In the genomic region with DNA sequence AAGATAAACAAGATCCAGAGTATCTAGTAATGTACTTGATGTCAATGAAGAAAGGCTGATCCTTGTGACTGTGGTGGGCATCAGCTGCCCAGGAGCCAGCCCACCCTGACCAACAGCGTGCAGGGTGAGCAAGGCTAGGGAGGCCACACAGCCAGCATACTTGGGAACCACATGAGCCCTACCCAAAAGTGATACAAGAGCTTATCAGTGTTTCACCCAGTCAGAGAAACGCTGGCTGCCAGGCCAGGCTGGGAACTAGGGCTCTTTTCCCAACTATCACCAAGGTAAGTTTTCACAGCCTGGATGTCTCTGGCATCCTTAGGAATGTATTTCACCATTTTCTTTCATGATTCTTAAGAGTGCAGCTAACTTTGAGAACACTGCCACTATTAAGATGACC, we compare ENCODE assay signal across 23 cellular contexts. TPM values are rescaled to one million over a fixed set of nuclear protein-coding genes. Genes with fewer than 3 reads are reported as not detected.
DNase-seq lines count a peak whose midpoint lies in the region; ATAC-seq and TF ChIP-seq lines count a peak whose summit lies in the region.
"Had no signal": no experiment of that assay in that cellular context is flagged by ENCODE, and none has a peak within 500 bp of the region (broad histone marks: within the 10 kb centered on the region; RNA-seq: fewer than 3 reads in every experiment).

No MANE protein-coding gene starts in this region.

- H4K8ac ChIP-seq in trophoblast cell (ENCODE audit: low read depth, low read length), result no peak overlapping the region
- no peak overlapping the region for H4K8ac ChIP-seq in H9 (replicated peaks; ENCODE audit: insufficient read length, low read depth, low read length)

- no peaks in the 10 kb centered on the region for H3K27me3 ChIP-seq in right cardiac atrium (ENCODE audit: control insufficient read depth, insufficient read depth)
- H3K27me3 ChIP-seq in trophoblast cell (ENCODE audit: insufficient read depth, low read length), result no peaks in the 10 kb centered on the region
- H3K27me3 ChIP-seq in H9 (ENCODE audit: insufficient read depth, low read length), result no peaks in the 10 kb centered on the region
- H3K27me3 ChIP-seq in hepatocyte, result no peaks in the 10 kb centered on the region
- H3K27me3 ChIP-seq: BLaER1 had no signal

- H3K4me3 ChIP-seq in right cardiac atrium (ENCODE audit: low read length) (no peak overlapping the region), trophoblast cell (ENCODE audit: low read depth, low read length) (no peak overlapping the region), hepatocyte (no peak overlapping the region)
- H3K4me3 ChIP-seq: BLaER1, GM12878, GM23248 had no signal

- no peak for DNase-seq in activated CD4-positive, alpha-beta T cell treated with anti-CD3 and anti-CD28 coated beads, Interleukin-2, amount 10 ng/mL, durations not matched to agents 7 days and 5 days
- no peak for DNase-seq in activated CD4-positive, alpha-beta T cell treated with anti-CD3 and anti-CD28 coated beads for 48 hours
- no peak for DNase-seq in left ventricle myocardium superior
- no peak for DNase-seq in right cardiac atrium
- no peak for DNase-seq in trophoblast cell
- no peak for DNase-seq in H9
- no peak for DNase-seq in effector memory CD8-positive, alpha-beta T cell
- no peak for DNase-seq in hepatocyte (ENCODE audit: low spot score)
- DNase-seq: Caco-2; CD4-positive, CD25-positive, alpha-beta regulatory T cell; CD8-positive, alpha-beta T cell; DMS153; DMS79; EL; GDM1; GM23248; H7 had no signal

- 76% methylated on average over 2 of the region's 2 CpGs for WGBS in right cardiac atrium
- WGBS in trophoblast cell (ENCODE audit: extremely low coverage, insufficient coverage, insufficient read length), result no CpG with 5 or more reads among the region's 2 CpGs
- no CpG with 5 or more reads among the region's 2 CpGs for WGBS in H9 (ENCODE audit: extremely low coverage, insufficient read length, low lambda C conversion rate)
- WGBS in hepatocyte (ENCODE audit: low lambda C conversion rate, missing lambda C conversion rate), result 76% methylated on average over 2 of the region's 2 CpGs

- no peak overlapping the region for H3T11ph ChIP-seq in H9 (ENCODE audit: low read length)

- H3K23ac ChIP-seq in trophoblast cell (ENCODE audit: low read length) (no peak overlapping the region), H9 (ENCODE audit: insufficient read length, low read depth, low read length) (no peak overlapping the region)

- no peak overlapping the region for H3K4me3 Mint-ChIP-seq in activated CD4-positive, alpha-beta T cell treated with anti-CD3 and anti-CD28 coated beads, Interleukin-2, amount 10 ng/mL, durations not matched to agents 7 days and 5 days
- no peak overlapping the region for H3K4me3 Mint-ChIP-seq in H9
- no peak overlapping the region for H3K4me3 Mint-ChIP-seq in effector memory CD8-positive, alpha-beta T cell
- H3K4me3 Mint-ChIP-seq: B cell; CD4-positive, CD25-positive, alpha-beta regulatory T cell; CD8-positive, alpha-beta T cell had no signal

- H3K9me2 ChIP-seq in hepatocyte (replicated peaks; ENCODE audit: insufficient read depth), result no peaks in the 10 kb centered on the region

- H3K9me3 Mint-ChIP-seq in activated CD4-positive, alpha-beta T cell treated with anti-CD3 and anti-CD28 coated beads, Interleukin-2, amount 10 ng/mL, durations not matched to agents 7 days and 5 days, result no peaks in the 10 kb centered on the region
- no peaks in the 10 kb centered on the region for H3K9me3 Mint-ChIP-seq in H9
- H3K9me3 Mint-ChIP-seq in effector memory CD8-positive, alpha-beta T cell, result no peaks in the 10 kb centered on the region
- H3K9me3 Mint-ChIP-seq: CD4-positive, CD25-positive, alpha-beta regulatory T cell; CD8-positive, alpha-beta T cell had no signal

- no peak overlapping the region for H2BK12ac ChIP-seq in trophoblast cell (ENCODE audit: low read length)
- no peak overlapping the region for H2BK12ac ChIP-seq in H9 (ENCODE audit: insufficient read length, low read depth, low read length)

- no peak overlapping the region for H3K4ac ChIP-seq in trophoblast cell (ENCODE audit: low read depth, low read length)
- H3K4ac ChIP-seq in H9 (ENCODE audit: low read depth, low read length), result no peak overlapping the region

- H3K27ac Mint-ChIP-seq in activated CD4-positive, alpha-beta T cell treated with anti-CD3 and anti-CD28 coated beads, Interleukin-2, amount 10 ng/mL, durations not matched to agents 7 days and 5 days, result peak overlapping the region; percentile 11
- H3K27ac Mint-ChIP-seq in H9, result 0 out of 7 replicates have a peak overlapping the region, but pooled peaks of 1 of the 3 experiments have one; percentile 42
- peak overlapping the region in 1 of 2 donors; percentile 65 for H3K27ac Mint-ChIP-seq in effector memory CD8-positive, alpha-beta T cell
- H3K27ac Mint-ChIP-seq: B cell; CD8-positive, alpha-beta T cell had no signal

- no peak overlapping the region for H2BK20ac ChIP-seq in H9 (ENCODE audit: low read depth, low read length, poor library complexity, severe bottlenecking)

- H3K4me1 Mint-ChIP-seq in activated CD4-positive, alpha-beta T cell treated with anti-CD3 and anti-CD28 coated beads, Interleukin-2, amount 10 ng/mL, durations not matched to agents 7 days and 5 days, result peaks cover 2% of the 10 kb centered on the region
- no peaks in the 10 kb centered on the region for H3K4me1 Mint-ChIP-seq in H9
- H3K4me1 Mint-ChIP-seq in effector memory CD8-positive, alpha-beta T cell (ENCODE audit: low read depth in 2 of 2), result no peaks in the 10 kb centered on the region
- H3K4me1 Mint-ChIP-seq: B cell; CD4-positive, CD25-positive, alpha-beta regulatory T cell had no signal

- H4K20me1 ChIP-seq in H9 (ENCODE audit: control insufficient read depth, insufficient read depth, insufficient read length), result no peaks in the 10 kb centered on the region
- H4K20me1 ChIP-seq in hepatocyte (ENCODE audit: insufficient read depth, poor library complexity, severe bottlenecking), result no peaks in the 10 kb centered on the region
- H4K20me1 ChIP-seq: BLaER1 had no signal

- no peaks in the 10 kb centered on the region for H3K79me2 ChIP-seq in trophoblast cell (ENCODE audit: control insufficient read depth, insufficient read depth, low read length, poor library complexity)
- H3K79me2 ChIP-seq in H9 (ENCODE audit: insufficient read depth, low read length), result no peaks in the 10 kb centered on the region
- H3K79me2 ChIP-seq in hepatocyte, result no peaks in the 10 kb centered on the region

- no peak overlapping the region for H3K56ac ChIP-seq in H9 (ENCODE audit: insufficient read length, low read depth, low read length)

- no peaks in the 10 kb centered on the region for H3K27me3 Mint-ChIP-seq in activated CD4-positive, alpha-beta T cell treated with anti-CD3 and anti-CD28 coated beads, Interleukin-2, amount 10 ng/mL, durations not matched to agents 7 days and 5 days
- H3K27me3 Mint-ChIP-seq in H9 (ENCODE audit: low read depth), result no peaks in the 10 kb centered on the region
- H3K27me3 Mint-ChIP-seq in effector memory CD8-positive, alpha-beta T cell, result no peaks in the 10 kb centered on the region
- H3K27me3 Mint-ChIP-seq: B cell; CD4-positive, CD25-positive, alpha-beta regulatory T cell had no signal

- no peak overlapping the region for H2AFZ ChIP-seq in trophoblast cell (ENCODE audit: insufficient read depth, low read length, poor library complexity)
- no peak overlapping the region for H2AFZ ChIP-seq in H9 (ENCODE audit: low read length)
- no peak overlapping the region for H2AFZ ChIP-seq in hepatocyte
- H2AFZ ChIP-seq: GM23248 had no signal

- H3K9me3 ChIP-seq in right cardiac atrium (ENCODE audit: control insufficient read depth, low read length) (no peaks in the 10 kb centered on the region), trophoblast cell (ENCODE audit: insufficient read depth, low read depth, low read length) (peaks cover 2% of the 10 kb centered on the region), H9 (ENCODE audit: control insufficient read depth, low read depth, low read length) (no peaks in the 10 kb centered on the region), hepatocyte (ENCODE audit: low read depth) (no peaks in the 10 kb centered on the region)
- H3K9me3 ChIP-seq: BLaER1, Caco-2 had no signal

- H3K18ac ChIP-seq in trophoblast cell (ENCODE audit: low read length) (no peak overlapping the region), H9 (ENCODE audit: insufficient read length, low read depth, low read length) (no peak overlapping the region)

- H2BK5ac ChIP-seq in trophoblast cell (ENCODE audit: low read depth, low read length, poor library complexity) (no peak overlapping the region), H9 (ENCODE audit: insufficient read length, low read length) (no peak overlapping the region)

- H3K9ac ChIP-seq in trophoblast cell (ENCODE audit: low read length) (peak overlapping the region; percentile 26), H9 (ENCODE audit: extremely low read depth, insufficient read length, low read length) (no peak overlapping the region)
- H3K9ac ChIP-seq: BLaER1, GM23248 had no signal

- H3K23me2 ChIP-seq in H9 (ENCODE audit: insufficient read length, low read depth, low read length, poor library complexity, severe bottlenecking), result no peaks in the 10 kb centered on the region

- intact Hi-C loops in left ventricle myocardium superior (cut with micrococcal nuclease) (no loop called here), right cardiac atrium (cut with DNase I) (no loop called here)

- H2BK15ac ChIP-seq in H9 (ENCODE audit: low read depth, low read length), result no peak overlapping the region

- H3K4me2 ChIP-seq in trophoblast cell (ENCODE audit: low read length), result no peak overlapping the region
- H3K4me2 ChIP-seq in H9 (ENCODE audit: insufficient read depth, insufficient read length, low read length), result no peak overlapping the region
- H3K4me2 ChIP-seq in hepatocyte, result no peak overlapping the region
- H3K4me2 ChIP-seq: BLaER1 had no signal

- H4K5ac ChIP-seq in H9 (ENCODE audit: insufficient read length, low read depth, low read length), result no peak overlapping the region

- H2BK120ac ChIP-seq in trophoblast cell (ENCODE audit: insufficient read depth, low read length, poor library complexity) (no peak overlapping the region), H9 (ENCODE audit: low read depth, low read length, poor library complexity, severe bottlenecking) (no peak overlapping the region)

- peaks cover 34% of the 10 kb centered on the region for H3K36me3 Mint-ChIP-seq in activated CD4-positive, alpha-beta T cell treated with anti-CD3 and anti-CD28 coated beads, Interleukin-2, amount 10 ng/mL, durations not matched to agents 7 days and 5 days (ENCODE audit: low read depth)
- H3K36me3 Mint-ChIP-seq in H9 (ENCODE audit: insufficient read depth in 1 of 3, low read depth in 3 of 3), result peaks cover 27 to 74% (median 66%) of the 10 kb centered on the region in 3 experiments
- H3K36me3 Mint-ChIP-seq in effector memory CD8-positive, alpha-beta T cell (ENCODE audit: insufficient read depth), result peaks cover 42% of the 10 kb centered on the region

- H3K79me1 ChIP-seq in trophoblast cell (ENCODE audit: low read length) (no peaks in the 10 kb centered on the region), H9 (ENCODE audit: insufficient read depth, low read depth, low read length, poor library complexity, severe bottlenecking) (no peaks in the 10 kb centered on the region)

- H3K27ac ChIP-seq in right cardiac atrium (ENCODE audit: low read length) (no peak overlapping the region), trophoblast cell (ENCODE audit: low read depth, low read length) (no peak overlapping the region), H9 (ENCODE audit: insufficient read length, low read depth, low read length) (no peak overlapping the region), hepatocyte (no peak overlapping the region)
- H3K27ac ChIP-seq: 22Rv1, BLaER1, C4-2B, GM23248 had no signal

- no peak overlapping the region for H4K12ac ChIP-seq in trophoblast cell (ENCODE audit: low read depth, low read length)

- H4K91ac ChIP-seq in trophoblast cell (ENCODE audit: low read depth, low read length) (no peak overlapping the region), H9 (ENCODE audit: insufficient read length, low read depth, low read length) (no peak overlapping the region)

- ATAC-seq in left ventricle myocardium superior, result peak; percentile 46
- no peak for ATAC-seq in right cardiac atrium
- ATAC-seq in effector memory CD8-positive, alpha-beta T cell (replicated peaks), result no peak
- ATAC-seq: CD8-positive, alpha-beta T cell; GM12878; HCT116 had no signal

- H3K36me3 ChIP-seq in trophoblast cell (ENCODE audit: control insufficient read depth in 1 of 2, insufficient read depth in 2 of 2, low read length in 2 of 2) (peaks cover 45 to 62% of the 10 kb centered on the region in 2 experiments), hepatocyte (replicated peaks; ENCODE audit: insufficient read depth, low read depth) (no peaks in the 10 kb centered on the region)

- H3K4me1 ChIP-seq in right cardiac atrium (ENCODE audit: control insufficient read depth, insufficient read depth, low read length) (no peaks in the 10 kb centered on the region), trophoblast cell (ENCODE audit: control insufficient read depth in 1 of 2, insufficient read depth in 2 of 2, low read length in 2 of 2) (no peaks in the 10 kb centered on the region), H9 (ENCODE audit: insufficient read depth, low read length) (no peaks in the 10 kb centered on the region), hepatocyte (ENCODE audit: insufficient read depth) (no peaks in the 10 kb centered on the region)
- H3K4me1 ChIP-seq: Caco-2 had no signal

- CTCF ChIA-PET in activated CD4-positive, alpha-beta T cell treated with anti-CD3 and anti-CD28 coated beads, Interleukin-2, amount 10 ng/mL, durations not matched to agents 7 days and 5 days (lab: Charles Lee), result interaction anchor here (1.9 kb wide), 1 partner anchor 75 kb away, joined by 4 read pairs; no protein-coding TSS in a partner anchor

- H2AK5ac ChIP-seq in trophoblast cell (ENCODE audit: low read length), result no peak overlapping the region
- no peak overlapping the region for H2AK5ac ChIP-seq in H9 (ENCODE audit: insufficient read length, low read length)

- TF ChIP-seq CTCF in H9 (conservative IDR thresholded peaks at IDR 0.05), result no peak
- no peak for TF ChIP-seq CTCF in hepatocyte (IDR thresholded peaks at IDR 0.05; ENCODE audit: poor library complexity)

- POLR2A ChIA-PET in activated CD4-positive, alpha-beta T cell treated with anti-CD3 and anti-CD28 coated beads, Interleukin-2, amount 10 ng/mL, durations not matched to agents 7 days and 5 days (lab: Charles Lee), result no interaction called here

- no peak overlapping the region for H3K14ac ChIP-seq in trophoblast cell (ENCODE audit: low read length)
- no peak overlapping the region for H3K14ac ChIP-seq in H9 (ENCODE audit: insufficient read depth, low read length)

RNA-seq across cellular contexts. Expression of gene CHAC1, which starts 24.9 kb away (rescaled TPM):
- 1 to 10 TPM; 4.7 to 6.7 TPM for total RNA-seq in activated CD4-positive, alpha-beta T cell treated with anti-CD3 and anti-CD28 coated beads, Interleukin-2, amount 10 ng/mL, durations not matched to agents 7 days and 5 days
- total RNA-seq in left ventricle myocardium superior (2.2 TPM), right cardiac atrium (1 to 10 TPM; 1.6 to 2.0 (median 1.7) TPM), H9 (2021) (47.2 and 48.7 TPM in 2 replicates), hepatocyte (22.1 and 26.8 TPM in 2 replicates)
- polyA plus RNA-seq in right cardiac atrium (3.2 TPM), hepatocyte (15.6 and 16.2 TPM in 2 replicates)
- 48.6 and 53.4 TPM in 2 replicates for polyA plus RNA-seq in trophoblast cell (2013)

RNA-seq across cellular contexts. Expression of gene DLL4, which starts 49.0 kb away (rescaled TPM):
- total RNA-seq in activated CD4-positive, alpha-beta T cell treated with anti-CD3 and anti-CD28 coated beads, Interleukin-2, amount 10 ng/mL, durations not matched to agents 7 days and 5 days, result not detected
- total RNA-seq in left ventricle myocardium superior (11.6 TPM), right cardiac atrium (10 to 100 TPM in 1 of 4 donors, 1 to 10 TPM in 3; 5.9 to 14.4 (median 7.2) TPM), H9 (2021) (0.28 and 0.35 TPM in 2 replicates), hepatocyte (2.3 and 2.8 TPM in 2 replicates)
- polyA plus RNA-seq in right cardiac atrium (7.2 TPM), hepatocyte (1.1 TPM in 1 of 2 replicates, not detected in the other)
- polyA plus RNA-seq in trophoblast cell (2013), result 0.05 and 0.06 TPM in 2 replicates
- total RNA-seq: CD4-positive, CD25-positive, alpha-beta regulatory T cell; GM23248; H7 had no signal
- polyA plus RNA-seq: CD4-positive, CD25-positive, alpha-beta regulatory T cell; GM23248 had no signal
